16 cellular contexts compared by ENCODE assay signal in genomic region chr11:70244698-70245097, GRCh38. TPM values are rescaled to one million over a fixed set of nuclear protein-coding genes. Genes with fewer than 3 reads are reported as not detected.
DNase-seq lines count a peak whose midpoint lies in the region; TF ChIP-seq lines count a peak whose summit lies in the region.
"Had no signal": no experiment of that assay in that cellular context is flagged by ENCODE, and none has a peak within 500 bp of the region (broad histone marks: within the 10 kb centered on the region; RNA-seq: fewer than 3 reads in every experiment).

No MANE protein-coding gene starts in this region.

- TF ChIP-seq POLR2A in breast epithelium (IDR thresholded peaks at IDR 0.05), result no peak
- no peak for TF ChIP-seq POLR2A in testis (IDR thresholded peaks at IDR 0.05)

- H3K9me3 Mint-ChIP-seq in MCF 10A (ENCODE audit: unreplicated experiment), result peaks cover 7% of the 10 kb centered on the region
- no peaks in the 10 kb centered on the region for H3K9me3 Mint-ChIP-seq in endothelial cell (ENCODE audit: unreplicated experiment)
- H3K9me3 Mint-ChIP-seq: effector memory CD8-positive, alpha-beta T cell had no signal

- POLR2A ChIA-PET in MCF 10A (lab: Yijun Ruan, JAX) (interaction anchor here (0.7 to 1.9 kb wide), 5 partner anchors 11 to 48 kb away, joined by 3 to 9 read pairs (median 4); partner anchors contain the start of gene PPFIA1), HEK293T (lab: Yijun Ruan, JAX) (no interaction called here)

- no peak overlapping the region for H3K4me3 ChIP-seq in breast epithelium
- no peak overlapping the region for H3K4me3 ChIP-seq in testis
- H3K4me3 ChIP-seq: heart left ventricle, thyroid gland had no signal

- H3K4me3 Mint-ChIP-seq in MCF 10A (ENCODE audit: unreplicated experiment), result no peak overlapping the region
- no peak overlapping the region for H3K4me3 Mint-ChIP-seq in endothelial cell (ENCODE audit: unreplicated experiment)
- H3K4me3 Mint-ChIP-seq: activated CD4-positive, alpha-beta T cell treated with anti-CD3 and anti-CD28 coated beads, Interleukin-2, amount 10 ng/mL, durations not matched to agents 7 days and 5 days; activated T-helper 1 cell treated with anti-CD3 and anti-CD28 coated beads, Interleukin-12 subunit alpha, Interleukin-12 subunit beta, Interleukin-2, Interleukin-4 antibody, amounts not matched to agents 30 ng/mL and 10 ng/mL and 1 ng/mL, durations not matched to agents 14 hours and 24 hours and 36 hours; effector memory CD8-positive, alpha-beta T cell; T-helper 1 cell treated with Interleukin-12 subunit alpha and Interleukin-12 subunit beta and Interleukin-4 antibody, amounts not matched to agents 30 μg/mL and 1 μg/mL, for 36 hours had no signal

- H3K4me1 Mint-ChIP-seq in MCF 10A (ENCODE audit: insufficient read depth, unreplicated experiment), result peaks cover 41% of the 10 kb centered on the region
- no peaks in the 10 kb centered on the region for H3K4me1 Mint-ChIP-seq in endothelial cell (ENCODE audit: unreplicated experiment)
- H3K4me1 Mint-ChIP-seq: activated CD4-positive, alpha-beta T cell treated with anti-CD3 and anti-CD28 coated beads, Interleukin-2, amount 10 ng/mL, durations not matched to agents 7 days and 5 days had no signal

- no TSS peak for BruUV-seq in MCF 10A (replicated peaks; lab: Mats Ljungman, UMichigan)

- no peaks in the 10 kb centered on the region for H3K36me3 ChIP-seq in breast epithelium
- H3K36me3 ChIP-seq in testis (ENCODE audit: low read depth, missing control alignments), result no peaks in the 10 kb centered on the region
- H3K36me3 ChIP-seq: heart left ventricle, thyroid gland had no signal

- TF ChIP-seq CTCF in MCF 10A (IDR thresholded peaks at IDR 0.05; ENCODE audit: unreplicated experiment) (no peak), breast epithelium (IDR thresholded peaks at IDR 0.05) (no peak), endothelial cell (IDR thresholded peaks at IDR 0.05; ENCODE audit: unreplicated experiment) (no peak), testis (IDR thresholded peaks at IDR 0.05) (no peak)

- intact Hi-C loops in MCF 10A (cut with micrococcal nuclease), result loop anchor here (1.0 kb wide), 1 partner anchor 26 kb away; the partner anchor contains the start of gene PPFIA1
- intact Hi-C loops in breast epithelium (cut with DNase I; ENCODE audit: low total_unique reads), result no loop called here
- intact Hi-C loops in testis (cut with DNase I; ENCODE audit: low total_unique reads), result no loop called here

- peak; percentile 84 for DNase-seq in MCF 10A (ENCODE audit: unreplicated experiment)
- DNase-seq in breast epithelium (ENCODE audit: low spot score in 2 of 2), result no peak
- peak; percentile 92 for DNase-seq in amniotic epithelial cell (ENCODE audit: low read depth)
- DNase-seq in iris pigment epithelial cell (ENCODE audit: low read depth), result peak; percentile 95
- DNase-seq in endothelial cell (ENCODE audit: low spot score), result no peak
- DNase-seq in testis, result no peak
- DNase-seq in NCI-H1417 (lab: John Stamatoyannopoulos, UW), result no peak
- DNase-seq in HEK293T (ENCODE audit: extremely low spot score), result no peak
- DNase-seq: activated CD4-positive, alpha-beta T cell treated with anti-CD3 and anti-CD28 coated beads, Interleukin-2, amount 10 ng/mL, durations not matched to agents 7 days and 5 days; effector memory CD8-positive, alpha-beta T cell; heart left ventricle; left ventricle myocardium superior; thyroid gland had no signal

- no peak overlapping the region for H3K27ac ChIP-seq in breast epithelium
- no peak overlapping the region for H3K27ac ChIP-seq in testis
- H3K27ac ChIP-seq: heart left ventricle, HL-60, thyroid gland had no signal

- H3K27me3 Mint-ChIP-seq in MCF 10A (ENCODE audit: insufficient read depth, unreplicated experiment), result no peaks in the 10 kb centered on the region
- peaks cover 12% of the 10 kb centered on the region for H3K27me3 Mint-ChIP-seq in endothelial cell (ENCODE audit: unreplicated experiment)
- H3K27me3 Mint-ChIP-seq: activated CD4-positive, alpha-beta T cell treated with anti-CD3 and anti-CD28 coated beads, Interleukin-2, amount 10 ng/mL, durations not matched to agents 7 days and 5 days had no signal

- H3K4me1 ChIP-seq in breast epithelium, result peaks cover 0 to 5% of the 10 kb centered on the region in 2 donors
- no peaks in the 10 kb centered on the region for H3K4me1 ChIP-seq in testis
- H3K4me1 ChIP-seq: heart left ventricle, thyroid gland had no signal

- H3K27me3 ChIP-seq in breast epithelium (no peaks in the 10 kb centered on the region), testis (no peaks in the 10 kb centered on the region)
- H3K27me3 ChIP-seq: thyroid gland had no signal

- CTCF ChIA-PET in MCF 10A (lab: Yijun Ruan, JAX), result interaction anchor here (0.6 kb wide), 2 partner anchors 12 to 1232 kb away, joined by 3 to 5 read pairs; no protein-coding TSS in a partner anchor
- CTCF ChIA-PET in HEK293T (lab: Yijun Ruan, JAX), result no interaction called here

- peak overlapping the region; percentile 79 for H3K27ac Mint-ChIP-seq in MCF 10A (ENCODE audit: low read depth, unreplicated experiment)
- no peak overlapping the region for H3K27ac Mint-ChIP-seq in endothelial cell (ENCODE audit: unreplicated experiment)
- H3K27ac Mint-ChIP-seq: activated CD4-positive, alpha-beta T cell treated with anti-CD3 and anti-CD28 coated beads, Interleukin-2, amount 10 ng/mL, durations not matched to agents 7 days and 5 days; activated T-helper 1 cell treated with anti-CD3 and anti-CD28 coated beads, Interleukin-12 subunit alpha, Interleukin-12 subunit beta, Interleukin-2, Interleukin-4 antibody, amounts not matched to agents 30 ng/mL and 10 ng/mL and 1 ng/mL, durations not matched to agents 14 hours and 24 hours and 36 hours; effector memory CD8-positive, alpha-beta T cell; T-helper 1 cell treated with Interleukin-12 subunit alpha and Interleukin-12 subunit beta and Interleukin-4 antibody, amounts not matched to agents 30 μg/mL and 1 μg/mL, for 36 hours had no signal

- H3K9me3 ChIP-seq in breast epithelium (no peaks in the 10 kb centered on the region), testis (no peaks in the 10 kb centered on the region)
- H3K9me3 ChIP-seq: heart left ventricle, thyroid gland had no signal

- 64 to 78% methylated on average over 7 of the region's 7 CpGs for WGBS in testis, 2 donors

- H3K36me3 Mint-ChIP-seq in MCF 10A (ENCODE audit: insufficient read depth, unreplicated experiment) (peaks cover 7% of the 10 kb centered on the region), endothelial cell (ENCODE audit: low read depth, unreplicated experiment) (no peaks in the 10 kb centered on the region)

TF ChIP-seq in HEK293T, 16 proteins besides CTCF, POLR2A, EP300 and RAD21:
- TF ChIP-seq LEF1 (IDR thresholded peaks at IDR 0.05; ENCODE audit: borderline replicate concordance) (no peak), NFRKB (IDR thresholded peaks at IDR 0.05) (no peak), FOXA1 (IDR thresholded peaks at IDR 0.05) (no peak), SP1 (IDR thresholded peaks at IDR 0.05) (no peak), ELF4 (IDR thresholded peaks at IDR 0.05) (no peak), ARNT (IDR thresholded peaks at IDR 0.05) (no peak), FOXM1 (IDR thresholded peaks at IDR 0.05; ENCODE audit: borderline replicate concordance) (no peak), CTBP1 (IDR thresholded peaks at IDR 0.05; ENCODE audit: borderline replicate concordance) (no peak)

RNA-seq across cellular contexts. Expression of gene PPFIA1, which starts 25.8 kb away (rescaled TPM):
- total RNA-seq in MCF 10A (2022), result 78.4 and 78.8 TPM in 2 replicates
- 10 to 100 TPM; 52.2 to 80.8 (median 78.0) TPM for total RNA-seq in breast epithelium
- 52.3 TPM for total RNA-seq in endothelial cell (ENCODE audit: unreplicated experiment)
- total RNA-seq in testis, result 100 to 1,000 TPM; 125 to 144 TPM
- 110 TPM for polyA plus RNA-seq in testis (ENCODE audit: insufficient read depth, low read depth, low replicate concordance)

RNA-seq across cellular contexts. Expression of gene FADD, which starts 41.6 kb away (rescaled TPM):
- total RNA-seq in MCF 10A (2022) (37.1 and 44.1 TPM in 2 replicates), breast epithelium (10 to 100 TPM; 17.6 to 33.1 (median 30.2) TPM), endothelial cell (ENCODE audit: unreplicated experiment) (30.3 TPM), testis (10 to 100 TPM; 20.6 TPM)
- 16.8 TPM for polyA plus RNA-seq in testis (ENCODE audit: insufficient read depth, low read depth, low replicate concordance)

Comparison
In these comparisons a context has a peak if more than half of its experiments do, and no peak if none do; other contexts are left out.
1. DNase-seq: peak in MCF 10A (single experiment), amniotic epithelial cell (single experiment) and iris pigment epithelial cell (single experiment); none in breast epithelium (0 of 2), endothelial cell (single experiment), testis (single experiment), NCI-H1417 (0 of 3) and HEK293T (single experiment).